ENCODE assay signal across 9 cellular contexts in the genomic region with DNA sequence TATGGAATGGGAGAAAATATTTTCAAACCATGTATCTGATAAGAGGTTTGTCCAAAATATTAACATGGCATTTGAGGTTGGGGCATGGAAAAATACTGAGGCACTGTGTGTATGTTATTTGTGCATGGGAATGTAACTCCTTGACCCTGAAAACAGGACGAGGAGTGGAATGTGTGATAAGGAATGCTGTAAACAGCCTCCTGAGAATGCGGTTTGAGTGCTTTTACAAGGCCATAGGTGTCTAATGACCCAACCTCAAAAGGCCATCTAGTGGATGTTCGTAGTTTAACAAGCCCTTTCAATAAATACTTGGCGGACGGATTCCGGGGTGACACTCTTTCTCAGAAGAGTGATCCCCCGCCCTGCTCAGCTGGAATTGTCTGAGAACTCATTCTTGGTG.
A peak's percentile ranks its signal among the peaks of the same experiment; 100 is the strongest.
DNase-seq lines count a peak whose midpoint lies in the region; ATAC-seq and TF ChIP-seq lines count a peak whose summit lies in the region.
"Had no signal": no experiment of that assay in that cellular context is flagged by ENCODE, and none has a peak within 500 bp of the region (broad histone marks: within the 10 kb centered on the region; RNA-seq: fewer than 3 reads in every experiment).

No MANE protein-coding gene starts in this region.

- no peaks in the 10 kb centered on the region for H3K4me1 Mint-ChIP-seq in stimulated activated effector memory CD8-positive, alpha-beta T cell treated with anti-CD3 and anti-CD28 coated beads, Interleukin-12 subunit alpha, Interleukin-12 subunit beta, amount 100 ng/mL, for 72 hours

- H3K9me3 ChIP-seq in RWPE2 (ENCODE audit: severe bottlenecking), result no peaks in the 10 kb centered on the region

- no peak overlapping the region for H3K27ac ChIP-seq in RWPE2 (ENCODE audit: poor library complexity, severe bottlenecking)

- H3K36me3 Mint-ChIP-seq in stimulated activated effector memory CD8-positive, alpha-beta T cell treated with anti-CD3 and anti-CD28 coated beads, Interleukin-12 subunit alpha, Interleukin-12 subunit beta, amount 100 ng/mL, for 72 hours, result no peaks in the 10 kb centered on the region

- DNase-seq in AG10803 (ENCODE audit: low read depth) (peak; percentile 59), HCEC 1CT (peak; percentile 55), RWPE2 (ENCODE audit: low spot score) (no peak), iPS DF 4.7 (ENCODE audit: extremely low read depth, low spot score) (peak; percentile 53), NCI-H187 (lab: John Stamatoyannopoulos, UW) (no peak), Right ventricle myocardium inferior (ENCODE audit: missing footprints) (no peak), C1 segment of cervical spinal cord (lab: John Stamatoyannopoulos, UW) (no peak)
- no peak for DNase-seq in stimulated activated effector memory CD8-positive, alpha-beta T cell treated with anti-CD3 and anti-CD28 coated beads, Interleukin-12 subunit alpha, Interleukin-12 subunit beta, amount 100 ng/mL, for 72 hours (ENCODE audit: low spot score in 2 of 2)
- DNase-seq: substantia nigra had no signal

- ATAC-seq in RWPE2 (ENCODE audit: low read depth) (0 out of 3 replicates have a peak, but pooled peaks have one; percentile 19), Right ventricle myocardium inferior (no peak)
- no peak for ATAC-seq in stimulated activated effector memory CD8-positive, alpha-beta T cell treated with anti-CD3 and anti-CD28 coated beads, Interleukin-12 subunit alpha, Interleukin-12 subunit beta, amount 100 ng/mL, for 72 hours

- intact Hi-C loops in Right ventricle myocardium inferior (cut with DNase I), result no loop called here

- TF ChIP-seq CTCF in AG10803 (conservative IDR thresholded peaks at IDR 0.05; ENCODE audit: low read length), result peak; percentile 53
- peak; percentile 48 for TF ChIP-seq CTCF in RWPE2 (IDR thresholded peaks at IDR 0.05; ENCODE audit: poor library complexity, severe bottlenecking)

- H3K27ac Mint-ChIP-seq in stimulated activated effector memory CD8-positive, alpha-beta T cell treated with anti-CD3 and anti-CD28 coated beads, Interleukin-12 subunit alpha, Interleukin-12 subunit beta, amount 100 ng/mL, for 72 hours, result no peak overlapping the region

- H3K4me3 ChIP-seq in AG10803 (ENCODE audit: low read length) (no peak overlapping the region), RWPE2 (ENCODE audit: severe bottlenecking) (no peak overlapping the region)

- H3K9me3 Mint-ChIP-seq in stimulated activated effector memory CD8-positive, alpha-beta T cell treated with anti-CD3 and anti-CD28 coated beads, Interleukin-12 subunit alpha, Interleukin-12 subunit beta, amount 100 ng/mL, for 72 hours, result no peaks in the 10 kb centered on the region

- H3K4me3 Mint-ChIP-seq in stimulated activated effector memory CD8-positive, alpha-beta T cell treated with anti-CD3 and anti-CD28 coated beads, Interleukin-12 subunit alpha, Interleukin-12 subunit beta, amount 100 ng/mL, for 72 hours, result no peak overlapping the region

- H3K4me1 ChIP-seq in RWPE2 (ENCODE audit: insufficient read depth, poor library complexity, severe bottlenecking), result peaks cover 3% of the 10 kb centered on the region

- H3K27me3 ChIP-seq in RWPE2 (ENCODE audit: insufficient read depth, poor library complexity, severe bottlenecking), result no peaks in the 10 kb centered on the region

- H3K36me3 ChIP-seq in RWPE2 (ENCODE audit: low read depth), result no peaks in the 10 kb centered on the region

Comparison
In these comparisons a context has a peak if more than half of its experiments do, and no peak if none do; other contexts are left out.
1. DNase-seq: peak in AG10803 (single experiment), HCEC 1CT (single experiment) and iPS DF 4.7 (single experiment); none in RWPE2 (single experiment), NCI-H187 (0 of 2), stimulated activated effector memory CD8-positive, alpha-beta T cell treated with anti-CD3 and anti-CD28 coated beads, Interleukin-12 subunit alpha, Interleukin-12 subunit beta, amount 100 ng/mL, for 72 hours (0 of 2), Right ventricle myocardium inferior (single experiment) and C1 segment of cervical spinal cord (0 of 14).